Comparison of ENCODE assay signal across 6 cellular contexts in the genomic region with DNA sequence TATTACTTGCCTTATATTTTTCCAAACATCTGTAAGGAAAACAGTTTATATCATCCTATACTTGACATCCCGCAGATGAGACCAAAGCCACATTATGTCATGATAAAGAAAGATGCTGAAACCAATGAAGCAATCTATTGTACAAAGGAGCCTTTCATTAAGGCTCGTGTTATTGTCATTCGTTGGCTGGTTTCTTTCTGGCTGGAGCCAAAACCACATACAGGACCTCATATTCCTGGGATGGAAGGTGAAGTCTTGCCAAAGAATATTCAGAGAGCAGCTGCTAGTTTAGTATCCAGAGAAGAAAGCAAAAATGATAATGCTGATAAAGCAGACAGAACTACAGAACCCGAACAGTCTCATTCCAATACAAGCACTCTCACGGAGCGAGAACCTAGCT. TPM values are rescaled to one million over a fixed set of nuclear protein-coding genes. Genes with fewer than 3 reads are reported as not detected.
A peak's percentile ranks its signal among the peaks of the same experiment; 100 is the strongest.
DNase-seq lines count a peak whose midpoint lies in the region; ATAC-seq, FAIRE-seq and TF ChIP-seq lines count a peak whose summit lies in the region.
"Not testable (repeated sequence)": the region's sequence is repeated elsewhere in the genome, so short reads cannot be mapped to it uniquely, and the experiment has no call there.

No MANE protein-coding gene starts in this region.

- H3K23ac ChIP-seq in H1 (ENCODE audit: insufficient read length), result not testable (repeated sequence)

- not testable (repeated sequence) for H2AK5ac ChIP-seq in H1 (ENCODE audit: low read depth, low read length)

- H4K20me1 ChIP-seq in K562 (replicated peaks; ENCODE audit: control insufficient read depth, insufficient read depth, low read length); H1 (replicated peaks in 1 of 2; ENCODE audit: control insufficient read depth in 1 of 2, insufficient read depth in 2 of 2, low read length in 2 of 2): not testable (repeated sequence)

- POLR2A ChIA-PET in K562 (lab: Yijun Ruan, JAX); H1 (lab: Charles Lee; ENCODE audit: partially characterized antibody): not testable (repeated sequence)

- not testable (repeated sequence) for TF ChIP-seq RAD21 in K562 (CRISPR knock-in tag; conservative IDR thresholded peaks at IDR 0.05 in 1 of 2, IDR thresholded peaks at IDR 0.05 in 1 of 2); H1 (IDR thresholded peaks at IDR 0.05 in 1 of 2, conservative IDR thresholded peaks at IDR 0.05 in 1 of 2; ENCODE audit: low read depth in 2 of 2, low read length in 2 of 2)

- H3K4ac ChIP-seq in H1 (replicated peaks; ENCODE audit: insufficient read length, low read depth, low read length), result not testable (repeated sequence)

- WGBS in K562 (ENCODE audit: insufficient coverage, low coverage, missing lambda C conversion rate), result 86% methylated on average over 4 of the region's 6 CpGs
- 94% methylated on average over 6 of the region's 6 CpGs; no CpG with 5 or more reads in 1 of the 2 experiments for WGBS in H1 (ENCODE audit: extremely low coverage in 1 of 2, insufficient coverage in 1 of 2, insufficient read length in 1 of 2, insufficient replicate concordance in 2 of 2, low coverage in 1 of 2, low lambda C conversion rate in 2 of 2, missing lambda C conversion rate in 1 of 2), 2 experiments

- H4K5ac ChIP-seq in H1 (ENCODE audit: insufficient read length, low read depth, low read length), result not testable (repeated sequence)

- H3K14ac ChIP-seq in H1 (ENCODE audit: insufficient read length), result not testable (repeated sequence)

- not testable (repeated sequence) for H3K36me3 ChIP-seq in K562 (ENCODE audit: control insufficient read depth, insufficient read depth, low read length); H1 (ENCODE audit: control insufficient read depth in 2 of 4, insufficient read depth in 4 of 4, low read length in 3 of 4)

- not testable (repeated sequence) for H3K79me1 ChIP-seq in H1 (ENCODE audit: low read depth, low read length)

- not testable (repeated sequence) for H3K9me1 ChIP-seq in K562 (ENCODE audit: control insufficient read depth, insufficient read depth, low read length)

- not testable (repeated sequence) for H3K4me1 ChIP-seq in K562 (replicated peaks in 1 of 2; ENCODE audit: control insufficient read depth in 2 of 2, insufficient read depth in 2 of 2, low read length in 2 of 2); H1 (replicated peaks in 1 of 4; ENCODE audit: control insufficient read depth in 3 of 4, insufficient read depth in 4 of 4, low read length in 3 of 4)

- TF ChIP-seq POLR2A in K562 (conservative IDR thresholded peaks at IDR 0.05); H1 (IDR thresholded peaks at IDR 0.05; ENCODE audit: control extremely low read depth in 1 of 2, low read depth in 2 of 2, low read length in 2 of 2): not testable (repeated sequence)

- not testable (repeated sequence) for H3K9ac ChIP-seq in K562 (ENCODE audit: insufficient read depth in 1 of 2, low read depth in 2 of 2, low read length in 2 of 2); H1 (replicated peaks in 1 of 4; ENCODE audit: extremely low read depth in 1 of 4, low read depth in 3 of 4, low read length in 3 of 4)

- in situ Hi-C loops in K562 (cut with MboI), result not testable (repeated sequence)

- ATAC-seq in K562, result not testable (repeated sequence)
- ATAC-seq in left ventricle myocardium superior, result peak; percentile 30

- H2AFZ ChIP-seq in K562 (ENCODE audit: low read depth, low read length); H1 (ENCODE audit: low read length): not testable (repeated sequence)

- not testable (repeated sequence) for H3K18ac ChIP-seq in H1 (ENCODE audit: extremely low read depth, low read length)

- H3K56ac ChIP-seq in H1 (replicated peaks; ENCODE audit: insufficient read length, low read depth, low read length), result not testable (repeated sequence)

- not testable (repeated sequence) for H3K27me3 ChIP-seq in K562 (ENCODE audit: control insufficient read depth in 2 of 2, insufficient read depth in 2 of 2, low read length in 2 of 2); H1 (replicated peaks in 1 of 4; ENCODE audit: control insufficient read depth in 3 of 4, extremely low read depth in 1 of 4, insufficient read depth in 3 of 4, low read length in 3 of 4)

- not testable (repeated sequence) for H2BK120ac ChIP-seq in H1 (replicated peaks; ENCODE audit: low read depth, low read length)

- not testable (repeated sequence) for H3K79me2 ChIP-seq in K562 (ENCODE audit: control insufficient read depth, insufficient read depth, low read length); H1 (ENCODE audit: control insufficient read depth in 1 of 2, insufficient read depth in 2 of 2, low read length in 2 of 2)

- H3K23me2 ChIP-seq in H1 (ENCODE audit: low read depth, low read length), result not testable (repeated sequence)

- TF ChIP-seq CTCF in D721Med (IDR thresholded peaks at IDR 0.05; ENCODE audit: insufficient read depth, missing control alignments); K562 (IDR thresholded peaks at IDR 0.05 in 2 of 3, conservative IDR thresholded peaks at IDR 0.05 in 1 of 3; ENCODE audit: insufficient read depth in 2 of 3, low read depth in 1 of 3, low read length in 3 of 3); H1 (IDR thresholded peaks at IDR 0.05; ENCODE audit: control extremely low read depth in 1 of 3, insufficient read depth in 1 of 3, low read depth in 1 of 3, low read length in 3 of 3): not testable (repeated sequence)

- H3K27ac ChIP-seq in K562 (ENCODE audit: extremely low read depth, low read depth, low read length); H1 (ENCODE audit: low read depth, low read length): not testable (repeated sequence)

- BruUV-seq in K562 (replicated peaks; lab: Mats Ljungman, UMichigan), result not testable (repeated sequence)

- not testable (repeated sequence) for DNase-seq in D721Med (ENCODE audit: insufficient read length, low spot score); K562 (ENCODE audit: extremely low read depth in 1 of 4, low spot score in 3 of 4); H1 (ENCODE audit: low read depth in 1 of 2, low spot score in 2 of 2); left ventricle myocardium superior
- DNase-seq in globus pallidus (ENCODE audit: low spot score) (peak; percentile 33), pons (ENCODE audit: low spot score) (peak; percentile 49)

- H4K91ac ChIP-seq in H1 (replicated peaks; ENCODE audit: insufficient read length, low read length), result not testable (repeated sequence)

- CTCF ChIA-PET in K562 (lab: Yijun Ruan, JAX; ENCODE audit: low intra/inter-chr PET ratio); H1 (lab: Charles Lee; ENCODE audit: partially characterized antibody): not testable (repeated sequence)

- H3K4me2 ChIP-seq in K562 (ENCODE audit: insufficient read depth, low read length); H1 (ENCODE audit: insufficient read depth in 1 of 2, low read depth in 2 of 2, low read length in 2 of 2): not testable (repeated sequence)

- not testable (repeated sequence) for H2BK12ac ChIP-seq in H1 (ENCODE audit: low read depth, low read length)

- H3K4me3 ChIP-seq in K562; H1 (ENCODE audit: extremely low read depth in 1 of 4, insufficient read depth in 2 of 4, low read depth in 3 of 4, low read length in 4 of 4): not testable (repeated sequence)

- not testable (repeated sequence) for H4K8ac ChIP-seq in H1 (ENCODE audit: extremely low read depth, insufficient read depth, low read length)

- H3K9me3 ChIP-seq in K562 (replicated peaks; ENCODE audit: control insufficient read depth, insufficient read depth, low read depth, low read length); H1 (ENCODE audit: insufficient read depth in 2 of 2, low read depth in 1 of 2, low read length in 1 of 2): not testable (repeated sequence)

- H2BK20ac ChIP-seq in H1 (ENCODE audit: low read length), result not testable (repeated sequence)

- intact Hi-C loops in K562 (cut with micrococcal nuclease); left ventricle myocardium superior (cut with micrococcal nuclease): not testable (repeated sequence)

- peak; percentile 80 for FAIRE-seq in D721Med (lab: Jason Lieb, UNC)
- FAIRE-seq in K562 (lab: Jason Lieb, UNC), result peak; percentile 55
- peak; percentile 50 for FAIRE-seq in H1 (lab: Jason Lieb, UNC)

- not testable (repeated sequence) for H2BK15ac ChIP-seq in H1 (ENCODE audit: low read length)

- not testable (repeated sequence) for TF ChIP-seq EP300 in K562 (IDR thresholded peaks at IDR 0.05; ENCODE audit: low read length); H1 (IDR thresholded peaks at IDR 0.05; ENCODE audit: borderline replicate concordance in 1 of 2, low read depth in 2 of 2, low read length in 2 of 2)

- H2BK5ac ChIP-seq in H1 (ENCODE audit: low read depth, low read length), result not testable (repeated sequence)

RNA-seq across cellular contexts. Expression of a gene that starts 36.9 kb away (rescaled TPM):
- total RNA-seq in K562 (2011; cell fraction: chromatin; rRNA removed; ENCODE audit: low replicate concordance), result 13.5 and 45.9 TPM in 2 replicates
- 2.3 and 10.0 TPM in 2 replicates for total RNA-seq in K562 (2011; cell fraction: nucleolus; rRNA removed)
- 13.3 and 19.0 TPM in 2 replicates for total RNA-seq in K562 (2011; cell fraction: nucleoplasm; rRNA removed)
- 5.3 and 5.4 TPM in 2 replicates for total RNA-seq in K562 (2014; rRNA removed)
- total RNA-seq in K562 (2014; rRNA removed; fragmentation: Illumina TruSeq; extraction: Trizol), result 16.3 and 18.3 TPM in 2 replicates
- 9.5 and 11.4 TPM in 2 replicates for total RNA-seq in K562 (2015; rRNA removed; fragmentation: Illumina TruSeq; extraction: Trizol)
- total RNA-seq in K562 (2021), result 10.1 and 10.4 TPM in 2 replicates
- polyA plus RNA-seq in K562 (2011; rRNA removed), result 8.4 and 13.9 TPM in 2 replicates
- 1.6 and 2.3 TPM in 2 replicates for polyA plus RNA-seq in K562 (2011; cell fraction: cytosol; rRNA removed)
- polyA plus RNA-seq in K562 (2011; cell fraction: nucleus; rRNA removed), result 15.2 and 15.7 TPM in 2 replicates
- 6.1 and 9.0 TPM in 2 replicates for polyA plus RNA-seq in K562 (2012)
- 10.5 and 12.6 TPM in 2 replicates for polyA plus RNA-seq in K562 (2014; fragmentation: Illumina TruSeq; extraction: Trizol)
- polyA plus RNA-seq in K562 (2014; fragmentation: Nextera tagmentation; extraction: Ambion mirVana), result 1 to 10 TPM; 5.9 to 6.0 TPM
- polyA plus RNA-seq in K562 (2014; rRNA removed), result 7.5 and 7.9 TPM in 2 replicates
- 18.7 and 22.8 TPM in 2 replicates for polyA minus RNA-seq in K562 (2011; rRNA and poly(A)+ RNA removed)
- polyA minus RNA-seq in K562 (2011; cell fraction: cytosol; rRNA and poly(A)+ RNA removed), result 4.2 and 6.0 TPM in 2 replicates
- 12.1 and 22.5 TPM in 2 replicates for polyA minus RNA-seq in K562 (2011; cell fraction: nucleus; rRNA and poly(A)+ RNA removed)
- 12.4 and 13.4 TPM in 2 replicates for total RNA-seq in H1 (2021; fragmentation: NEBNext Ultra II Directional; extraction: Animal tissue kit (Norgen Biotek cat#: 25700))
- polyA plus RNA-seq in H1 (2011; rRNA removed), result 2.0 and 2.7 TPM in 2 replicates
- polyA plus RNA-seq in H1 (2011; cell fraction: cytosol; rRNA removed), result 5.2 TPM
- polyA plus RNA-seq in H1 (2011; cell fraction: nucleus; rRNA removed), result 7.4 TPM
- 2.8 to 5.8 TPM (median 3.8 TPM) in 4 replicates for polyA plus RNA-seq in H1 (2012, experiment 1 of 2)
- polyA plus RNA-seq in H1 (2012, experiment 2 of 2), result 0.20 TPM
- polyA plus RNA-seq in H1 (2013, experiment 1 of 2), result 11.1 TPM
- polyA plus RNA-seq in H1 (2013, experiment 2 of 2), result 12.7 TPM
- polyA minus RNA-seq in H1 (2011; rRNA and poly(A)+ RNA removed), result 21.0 and 21.4 TPM in 2 replicates
- 6.2 TPM for polyA minus RNA-seq in H1 (2011; cell fraction: cytosol; rRNA and poly(A)+ RNA removed)
- 17.9 TPM for polyA minus RNA-seq in H1 (2011; cell fraction: nucleus; rRNA and poly(A)+ RNA removed)
- total RNA-seq in left ventricle myocardium superior, result 8.8 TPM
